10 cellular contexts compared by ENCODE assay signal in genomic region chr7:106424476-106425016, GRCh38.
DNase-seq lines count a peak whose midpoint lies in the region; ATAC-seq, FAIRE-seq and TF ChIP-seq lines count a peak whose summit lies in the region.
"Had no signal": no experiment of that assay in that cellular context is flagged by ENCODE, and none has a peak within 500 bp of the region (broad histone marks: within the 10 kb centered on the region; RNA-seq: fewer than 3 reads in every experiment).

No MANE protein-coding gene starts in this region.

- H3K27ac ChIP-seq in liver (ENCODE audit: low read depth in 1 of 2, low read length in 2 of 2) (peak overlapping the region; percentile 92 to 93), HepG2 (ENCODE audit: extremely low read length, insufficient read depth, low read length) (no peak overlapping the region), GM12878 (ENCODE audit: control insufficient read depth, insufficient read depth) (peak overlapping the region; percentile 81), upper lobe of right lung (peak overlapping the region; percentile 85)

- H3K4me1 ChIP-seq in liver (ENCODE audit: control insufficient read depth in 4 of 4, insufficient read depth in 4 of 4, low read length in 3 of 4): peaks cover 7 to 29% (median 10%) of the 10 kb centered on the region in 4 donors
- no peaks in the 10 kb centered on the region for H3K4me1 ChIP-seq in HepG2 (ENCODE audit: insufficient read depth, low read length)
- H3K4me1 ChIP-seq in GM12878 (ENCODE audit: control insufficient read depth, insufficient read depth, low read length): peaks cover 23% of the 10 kb centered on the region
- peaks cover 25% of the 10 kb centered on the region for H3K4me1 ChIP-seq in mucosa of stomach (ENCODE audit: control insufficient read depth, insufficient read depth, low read length)
- H3K4me1 ChIP-seq in upper lobe of right lung: peaks cover 56% of the 10 kb centered on the region

- RAD21 ChIA-PET in GM12878 (lab: Charles Lee; ENCODE audit: unreplicated experiment): interaction anchor here (1.1 to 2.3 kb wide), 8 partner anchors 9 to 270 kb away, joined by 3 to 15 read pairs (median 7); partner anchors contain the start of gene NAMPT

- intact Hi-C loops in HepG2 (cut with micrococcal nuclease; ENCODE audit: unreplicated experiment): no loop called here
- intact Hi-C loops in GM12878 (cut with micrococcal nuclease; ENCODE audit: unreplicated experiment): loop anchor here (2.0 kb wide), 2 partner anchors 78 to 140 kb away; partner anchors contain the start of gene NAMPT
- intact Hi-C loops in upper lobe of right lung (cut with DNase I): no loop called here

- 3% methylated on average over 1 of the region's 1 CpG for WGBS in liver
- WGBS in HepG2 (ENCODE audit: low lambda C conversion rate): 0% methylated on average over 1 of the region's 1 CpG
- WGBS in GM12878 (ENCODE audit: insufficient coverage, insufficient replicate concordance, low lambda C conversion rate, missing lambda C conversion rate): 0% methylated on average over 1 of the region's 1 CpG

- CTCF ChIA-PET in HepG2 (lab: Yijun Ruan, JAX; ENCODE audit: low intra/inter-chr PET ratio, low total read pairs): no interaction called here
- CTCF ChIA-PET in GM12878 (lab: Yijun Ruan, JAX): interaction anchor here (0.7 to 2.0 kb wide), 6 partner anchors 9 to 249 kb away, joined by 3 to 15 read pairs (median 4); no protein-coding TSS in a partner anchor

- TF ChIP-seq POLR2A in HepG2 (IDR thresholded peaks at IDR 0.05; ENCODE audit: insufficient read depth in 1 of 2, low read depth in 2 of 2, low read length in 2 of 2): no peak
- no peak for TF ChIP-seq POLR2A in GM12878 (IDR thresholded peaks at IDR 0.05; ENCODE audit: low read depth, low read length)

- TF ChIP-seq CTCF in liver (IDR thresholded peaks at IDR 0.05; ENCODE audit: low read depth, low read length, missing input control): no peak
- TF ChIP-seq CTCF in HepG2 (CRISPR knock-in tag; IDR thresholded peaks at IDR 0.05): no peak
- TF ChIP-seq CTCF in GM12878 (IDR thresholded peaks at IDR 0.05 in 2 of 3, conservative IDR thresholded peaks at IDR 0.05 in 1 of 3; ENCODE audit: control insufficient read depth in 2 of 3, extremely low read depth in 1 of 3, insufficient read depth in 1 of 3, low read depth in 3 of 3, low read length in 3 of 3): no peak
- no peak for TF ChIP-seq CTCF in upper lobe of right lung (IDR thresholded peaks at IDR 0.05)

- H3K9ac ChIP-seq in liver (ENCODE audit: low read depth in 1 of 2, low read length in 2 of 2): peak overlapping the region; percentile 24 to 54
- H3K9ac ChIP-seq in HepG2 (ENCODE audit: insufficient read depth, low read depth, low read length): no peak overlapping the region
- no peak overlapping the region for H3K9ac ChIP-seq in GM12878 (ENCODE audit: control insufficient read depth, insufficient read depth, low read length)
- peak overlapping the region; percentile 10 for H3K9ac ChIP-seq in mucosa of stomach (ENCODE audit: low read length)

- POLR2A ChIA-PET in HepG2 (lab: Yijun Ruan, JAX): no interaction called here
- POLR2A ChIA-PET in GM12878 (lab: Charles Lee): interaction anchor here (0.8 to 2.9 kb wide), 3 partner anchors 139 to 308 kb away, joined by 3 to 12 read pairs (median 3); partner anchors contain the start of gene NAMPT

- H3K36me3 ChIP-seq in liver (ENCODE audit: control insufficient read depth in 4 of 4, insufficient read depth in 3 of 4, low read depth in 1 of 4, low read length in 3 of 4): no peaks in the 10 kb centered on the region
- H3K36me3 ChIP-seq in HepG2 (replicated peaks in 1 of 2; ENCODE audit: control insufficient read depth in 1 of 2, insufficient read depth in 2 of 2, low read length in 2 of 2): no peaks in the 10 kb centered on the region
- H3K36me3 ChIP-seq in GM12878 (ENCODE audit: control insufficient read depth in 2 of 2, insufficient read depth in 2 of 2, low read length in 1 of 2): no peaks in the 10 kb centered on the region
- H3K36me3 ChIP-seq in mucosa of stomach (ENCODE audit: control insufficient read depth, insufficient read depth, low read length): no peaks in the 10 kb centered on the region
- H3K36me3 ChIP-seq in upper lobe of right lung: no peaks in the 10 kb centered on the region

- TF ChIP-seq EP300 in HepG2 (IDR thresholded peaks at IDR 0.05; ENCODE audit: low read depth in 2 of 2, low read length in 2 of 2): no peak
- no peak for TF ChIP-seq EP300 in HepG2 (CRISPR knock-in tag; IDR thresholded peaks at IDR 0.05; ENCODE audit: borderline replicate concordance)
- no peak for TF ChIP-seq EP300 in GM12878 (IDR thresholded peaks at IDR 0.05; ENCODE audit: borderline replicate concordance in 1 of 2, control insufficient read depth in 1 of 2, low read depth in 2 of 2, low read length in 2 of 2)

- SMC1A ChIA-PET in GM12878 (lab: Charles Lee; ENCODE audit: uncharacterized antibody, unreplicated experiment): interaction anchor here (0.7 to 2.8 kb wide), 14 partner anchors 8 to 174 kb away, joined by 3 to 20 read pairs (median 4); partner anchors contain the start of gene NAMPT

- ATAC-seq in HepG2 (no peak), GM12878 (no peak), upper lobe of right lung (no peak)

- TF ChIP-seq RAD21 in liver (IDR thresholded peaks at IDR 0.05) (no peak), HepG2 (CRISPR knock-in tag; IDR thresholded peaks at IDR 0.05) (no peak), GM12878 (IDR thresholded peaks at IDR 0.05; ENCODE audit: insufficient read depth, low read depth, low read length) (no peak)

- in situ Hi-C loops in HepG2 (cut with HindIII; ENCODE audit: extremely low pct_ligation_motif_present, low pct_unique_long_range_greater_than_20kb): no loop called here
- in situ Hi-C loops in GM12878 (cut with MboI): no loop called here

- H3K4me2 ChIP-seq in HepG2 (ENCODE audit: low read depth, low read length): no peak overlapping the region
- H3K4me2 ChIP-seq in GM12878 (ENCODE audit: control insufficient read depth, insufficient read depth): peak overlapping the region; percentile 43

- H3K4me3 ChIP-seq in liver (ENCODE audit: low read depth in 1 of 3, low read length in 3 of 3) (no peak overlapping the region), HepG2 (replicated peaks in 1 of 3; ENCODE audit: insufficient read depth in 1 of 3, low read depth in 2 of 3, low read length in 3 of 3) (no peak overlapping the region), GM12878 (0 out of 2 replicates have a peak overlapping the region, but pooled peaks have one; percentile 4), mucosa of stomach (ENCODE audit: low read length) (no peak overlapping the region), upper lobe of right lung (no peak overlapping the region)

- H3K27me3 ChIP-seq in liver (ENCODE audit: control insufficient read depth in 4 of 4, insufficient read depth in 4 of 4, low read length in 3 of 4): no peaks in the 10 kb centered on the region
- H3K27me3 ChIP-seq in HepG2 (ENCODE audit: control insufficient read depth in 1 of 2, insufficient read depth in 2 of 2, low read length in 2 of 2): peaks cover 0 to 19% of the 10 kb centered on the region in 2 experiments; a peak in 2 of 5 replicates
- H3K27me3 ChIP-seq in GM12878 (replicated peaks in 1 of 2; ENCODE audit: control insufficient read depth in 2 of 2, insufficient read depth in 2 of 2, low read length in 1 of 2): no peaks in the 10 kb centered on the region
- H3K27me3 ChIP-seq in mucosa of stomach (ENCODE audit: control insufficient read depth, insufficient read depth, low read length): no peaks in the 10 kb centered on the region
- no peaks in the 10 kb centered on the region for H3K27me3 ChIP-seq in upper lobe of right lung

- H2AFZ ChIP-seq in HepG2 (ENCODE audit: low read length): no peak overlapping the region
- H2AFZ ChIP-seq in GM12878 (ENCODE audit: control insufficient read depth, low read depth, low read length): peak overlapping the region; percentile 78; the same call in 1 of the 2 replicates

- H3K9me3 ChIP-seq in liver (ENCODE audit: control insufficient read depth in 4 of 4, low read length in 3 of 4) (no peaks in the 10 kb centered on the region), HepG2 (ENCODE audit: low read length) (no peaks in the 10 kb centered on the region), GM12878 (replicated peaks; ENCODE audit: control insufficient read depth, insufficient read depth, low read length) (no peaks in the 10 kb centered on the region; the same call in 2 of the 3 replicates), mucosa of stomach (ENCODE audit: control insufficient read depth, low read length) (no peaks in the 10 kb centered on the region), upper lobe of right lung (no peaks in the 10 kb centered on the region)

- no peak for FAIRE-seq in HepG2 (lab: Jason Lieb, UNC)
- no peak for FAIRE-seq in GM12878 (lab: Jason Lieb, UNC)
- FAIRE-seq: colon had no signal

- H3K79me2 ChIP-seq in HepG2 (ENCODE audit: insufficient read depth, low read length) (no peaks in the 10 kb centered on the region), GM12878 (ENCODE audit: control insufficient read depth, insufficient read depth, low read length) (no peaks in the 10 kb centered on the region)

- DNase-seq in HepG2 (ENCODE audit: low spot score): no peak
- no peak for DNase-seq in GM12878 (ENCODE audit: low read depth, low spot score)
- no peak for DNase-seq in upper lobe of right lung
- DNase-seq in activated CD4-positive, CD25-positive, alpha-beta regulatory T cell treated with anti-CD3 and anti-CD28 coated beads, Interleukin-2, amount 50 U/mL, for 72 hours: no peak
- no peak for DNase-seq in stimulated activated CD4-positive, alpha-beta T cell treated with anti-CD3 and anti-CD28 coated beads, Interleukin-4, amount 100 ng/mL, for 24 hours
- DNase-seq in NCI-H1436 (lab: John Stamatoyannopoulos, UW): no peak
- DNase-seq: stimulated activated naive CD4-positive, alpha-beta T cell had no signal

- BruUV-seq in HepG2 (replicated peaks; lab: Mats Ljungman, UMichigan): no TSS peak
- BruUV-seq in GM12878 (replicated peaks; lab: Mats Ljungman, UMichigan): TSS peak; percentile 99

- no peaks in the 10 kb centered on the region for H4K20me1 ChIP-seq in HepG2 (ENCODE audit: insufficient read depth, low read length)
- H4K20me1 ChIP-seq in GM12878 (ENCODE audit: control insufficient read depth, insufficient read depth): no peaks in the 10 kb centered on the region

TF ChIP-seq in liver, 16 proteins besides CTCF, POLR2A, EP300 and RAD21 (continues in another document):
- no peak for TF ChIP-seq SP1 (IDR thresholded peaks at IDR 0.05)
- TF ChIP-seq HNF4A (conservative IDR thresholded peaks at IDR 0.05): peak in 1 of 2 donors; percentile 57
- TF ChIP-seq HNF4G (IDR thresholded peaks at IDR 0.05): no peak

TF ChIP-seq in HepG2, 621 proteins besides CTCF, POLR2A, EP300 and RAD21 (continues in another document):
- TF ChIP-seq ZNF326 (CRISPR knock-in tag; IDR thresholded peaks at IDR 0.05; ENCODE audit: borderline replicate concordance) (no peak), JUN (CRISPR knock-in tag; IDR thresholded peaks at IDR 0.05) (no peak), SATB2 (CRISPR knock-in tag; IDR thresholded peaks at IDR 0.05) (no peak), U2AF1 (optimal IDR thresholded peaks at IDR 0.05; ENCODE audit: low read depth, low read length) (no peak)

TF ChIP-seq in GM12878, 131 proteins besides CTCF, POLR2A, EP300 and RAD21 (continues in another document):
- 0 out of 2 replicates have a peak, but pooled peaks have one; percentile 17 for TF ChIP-seq SMARCA5 (IDR thresholded peaks at IDR 0.05)

Comparison
In these comparisons a context has a peak if more than half of its experiments do, and no peak if none do; other contexts are left out.
1. H3K9ac ChIP-seq: peak in liver (2 of 2) and mucosa of stomach (single experiment); none in HepG2 (single experiment) and GM12878 (single experiment).